Comparison of ENCODE assay signal across 1 cellular context in the genomic region with DNA sequence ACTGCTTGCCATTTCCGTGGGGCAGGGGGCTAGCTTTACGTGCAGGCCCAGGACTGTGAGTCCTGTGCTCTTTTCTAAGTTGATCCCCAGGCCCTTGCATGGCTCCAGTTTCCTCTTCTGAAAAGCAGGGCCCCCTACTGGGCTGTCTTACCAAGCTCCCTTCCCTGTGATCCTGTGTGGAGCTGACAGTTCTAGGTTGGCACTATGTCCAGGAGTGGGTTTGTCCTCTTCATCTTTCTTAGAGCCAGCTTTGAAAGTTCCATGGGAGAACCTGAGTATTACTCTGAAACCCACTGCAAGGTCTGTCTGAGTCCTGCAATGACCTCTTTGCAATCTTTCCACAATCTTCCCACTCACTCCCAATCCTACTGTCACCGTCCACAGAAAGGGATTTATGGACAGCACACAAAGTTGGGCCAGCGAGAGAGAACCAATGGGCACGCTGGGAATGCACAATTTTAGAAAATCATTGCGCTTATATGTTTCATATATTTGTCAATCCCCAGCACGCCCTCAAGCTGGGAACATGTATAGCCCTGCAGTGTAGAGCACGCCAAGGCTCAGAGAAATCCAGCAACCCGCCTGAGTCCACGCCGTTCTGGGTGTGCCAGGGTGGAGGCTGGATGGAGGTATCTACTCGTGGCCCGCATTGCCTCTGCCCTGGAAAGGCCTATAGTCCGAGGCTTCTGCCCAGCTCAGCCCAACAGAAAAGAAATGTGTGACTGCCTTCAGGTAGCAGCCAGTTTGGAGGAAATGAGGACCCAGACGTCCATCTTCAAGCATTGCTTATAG.
TF ChIP-seq lines count a peak whose summit lies in the region.

No MANE protein-coding gene starts in this region.

TF ChIP-seq in IMR-90, 13 proteins besides CTCF, POLR2A, EP300 and RAD21:
- TF ChIP-seq MXI1 (IDR thresholded peaks at IDR 0.05; ENCODE audit: borderline replicate concordance, low read depth, low read length): no peak
